Comparison of ENCODE assay signal across 25 cellular contexts in the genomic region with DNA sequence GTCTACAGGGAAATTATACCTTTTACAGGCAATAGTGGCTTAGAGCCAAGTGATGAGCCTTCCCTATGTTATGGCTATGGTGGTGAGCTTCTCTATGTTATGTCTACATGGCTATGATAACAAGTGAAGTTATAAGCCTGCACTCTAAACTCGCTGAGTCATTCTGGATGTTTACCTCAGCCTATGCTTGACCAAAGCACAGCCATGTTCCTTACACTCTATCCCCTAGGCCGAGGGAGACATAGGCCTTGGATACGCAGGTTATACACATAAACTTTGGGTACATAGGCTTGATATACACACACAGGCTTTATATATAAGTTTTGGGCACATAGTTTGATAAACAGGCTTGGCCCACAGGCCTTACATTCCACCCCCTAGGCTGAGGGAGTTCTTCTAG.
"Had no signal": no experiment of that assay in that cellular context is flagged by ENCODE, and none has a peak within 500 bp of the region (broad histone marks: within the 10 kb centered on the region; RNA-seq: fewer than 3 reads in every experiment).

No MANE protein-coding gene starts in this region.

- H3K4me3 ChIP-seq: dorsolateral prefrontal cortex, gastrocnemius medialis, lower lobe of right lung, mucosa of descending colon, prostate gland, right atrium auricular region, skin epidermis, spleen, thoracic aorta, tibial nerve, upper lobe of left lung, uterus had no signal

- H3K9me3 Mint-ChIP-seq: naive B cell; natural killer cell treated with Interleukin-12 subunit alpha and Interleukin-12 subunit beta and Interleukin-15 and Interleukin-18, amount 100 ng/mL, for 72 hours; stimulated activated memory B cell treated with anti-CD40 and anti-IgM and Interleukin-4, amounts not matched to agents 10 μg/mL and 1 μg/mL and 100 μg/mL, for 72 hours had no signal

- H3K27me3 ChIP-seq: dorsolateral prefrontal cortex, gastrocnemius medialis, right atrium auricular region, spleen, tibial nerve, upper lobe of left lung, uterus had no signal

- H3K4me3 Mint-ChIP-seq: naive B cell; natural killer cell treated with Interleukin-12 subunit alpha and Interleukin-12 subunit beta and Interleukin-15 and Interleukin-18, amount 100 ng/mL, for 72 hours; stimulated activated memory B cell treated with anti-CD40 and anti-IgM and Interleukin-4, amounts not matched to agents 10 μg/mL and 1 μg/mL and 100 μg/mL, for 72 hours had no signal

- ATAC-seq: esophagus mucosa; gastrocnemius medialis; left ventricle myocardium superior; lower lobe of right lung; mucosa of descending colon; natural killer cell treated with Interleukin-12 subunit alpha and Interleukin-12 subunit beta and Interleukin-15 and Interleukin-18, amount 100 ng/mL, for 72 hours; stimulated activated memory B cell treated with anti-CD40 and anti-IgM and Interleukin-4, amounts not matched to agents 10 μg/mL and 1 μg/mL and 100 μg/mL, for 72 hours; stimulated activated naive CD8-positive, alpha-beta T cell treated with anti-CD3 and anti-CD28 coated beads, Interleukin-15, Interleukin-2, amounts not matched to agents 100 U/mL and 50 U/mL, for 24 hours had no signal

- H3K4me1 Mint-ChIP-seq: naive B cell; stimulated activated memory B cell treated with anti-CD40 and anti-IgM and Interleukin-4, amounts not matched to agents 10 μg/mL and 1 μg/mL and 100 μg/mL, for 72 hours had no signal

- H3K27ac ChIP-seq: dorsolateral prefrontal cortex, gastrocnemius medialis, lower lobe of right lung, prostate gland, right atrium auricular region, skin epidermis, spleen, thoracic aorta, tibial nerve, upper lobe of left lung, uterus had no signal

- H3K27me3 Mint-ChIP-seq: naive B cell; stimulated activated memory B cell treated with anti-CD40 and anti-IgM and Interleukin-4, amounts not matched to agents 10 μg/mL and 1 μg/mL and 100 μg/mL, for 72 hours had no signal

- H3K36me3 Mint-ChIP-seq: natural killer cell treated with Interleukin-12 subunit alpha and Interleukin-12 subunit beta and Interleukin-15 and Interleukin-18, amount 100 ng/mL, for 72 hours had no signal

- DNase-seq: dorsolateral prefrontal cortex; effector CD4-positive, alpha-beta T cell; foreskin fibroblast; gastrocnemius medialis; head of caudate nucleus; left ventricle myocardium superior; lower lobe of right lung; mucosa of descending colon; naive B cell; nucleus accumbens; spleen; stimulated activated CD4-positive, alpha-beta T cell treated with anti-CD3 and anti-CD28 coated beads, Interleukin-4, amount 100 ng/mL, for 4 hours; stimulated activated naive CD8-positive, alpha-beta T cell treated with anti-CD3 and anti-CD28 coated beads, Interleukin-15, Interleukin-2, amounts not matched to agents 100 U/mL and 50 U/mL, for 24 hours; upper lobe of left lung; uterus had no signal

- FAIRE-seq: colon, keratinocyte had no signal

- H3K36me3 ChIP-seq: lower lobe of right lung, prostate gland, right atrium auricular region, thoracic aorta, upper lobe of left lung, uterus had no signal

- H3K4me1 ChIP-seq: gastrocnemius medialis, lower lobe of right lung, prostate gland, spleen, tibial nerve, upper lobe of left lung, uterus had no signal

- H3K9me3 ChIP-seq: gastrocnemius medialis, lower lobe of right lung, mucosa of descending colon, prostate gland, right atrium auricular region, spleen, thoracic aorta, tibial nerve, upper lobe of left lung, uterus had no signal

- H3K27ac Mint-ChIP-seq: naive B cell; natural killer cell treated with Interleukin-12 subunit alpha and Interleukin-12 subunit beta and Interleukin-15 and Interleukin-18, amount 100 ng/mL, for 72 hours; stimulated activated memory B cell treated with anti-CD40 and anti-IgM and Interleukin-4, amounts not matched to agents 10 μg/mL and 1 μg/mL and 100 μg/mL, for 72 hours had no signal
